27 cellular contexts compared by ENCODE assay signal in the genomic region with DNA sequence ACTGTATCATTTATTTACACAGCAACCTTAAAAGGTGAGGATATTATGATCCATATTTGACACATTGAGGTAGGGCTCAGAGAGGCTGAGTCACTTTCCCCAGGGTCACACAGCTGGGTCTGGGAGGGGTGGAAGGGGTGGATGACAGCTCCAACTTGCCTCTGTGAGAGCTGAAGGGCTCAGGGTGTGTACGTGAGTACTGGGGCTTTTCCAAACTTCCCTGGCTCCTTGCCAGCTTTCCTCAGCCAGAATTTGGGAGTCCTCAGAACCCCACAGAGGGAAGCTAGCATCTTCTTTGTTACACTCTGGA. TPM values are rescaled to one million over a fixed set of nuclear protein-coding genes. Genes with fewer than 3 reads are reported as not detected.
A peak's percentile ranks its signal among the peaks of the same experiment; 100 is the strongest.
DNase-seq lines count a peak whose midpoint lies in the region; ATAC-seq and TF ChIP-seq lines count a peak whose summit lies in the region.
"Had no signal": no experiment of that assay in that cellular context is flagged by ENCODE, and none has a peak within 500 bp of the region (broad histone marks: within the 10 kb centered on the region; RNA-seq: fewer than 3 reads in every experiment).

No MANE protein-coding gene starts in this region.

- H3K4me3 ChIP-seq in Panc1 (ENCODE audit: low read depth in 2 of 2, low read length in 2 of 2), result no peak overlapping the region
- H3K4me3 ChIP-seq: BLaER1, heart left ventricle, SK-N-MC, smooth muscle cell had no signal

- H3K4me3 Mint-ChIP-seq in activated naive CD4-positive, alpha-beta T cell treated with anti-CD3 and anti-CD28 coated beads for 36 hours, result no peak overlapping the region
- H3K4me3 Mint-ChIP-seq in activated naive CD4-positive, alpha-beta T cell treated with anti-CD3 and anti-CD28 coated beads, Interleukin-2, amount 10 ng/mL, durations not matched to agents 7 days and 5 days, result no peak overlapping the region
- no peak overlapping the region for H3K4me3 Mint-ChIP-seq in activated T-helper 17 cell treated with anti-CD3 and anti-CD28 coated beads, Interleukin-2, amount 50 U/mL, for 72 hours
- H3K4me3 Mint-ChIP-seq in WTC11, result no peak overlapping the region
- H3K4me3 Mint-ChIP-seq: activated CD4-positive, alpha-beta T cell treated with anti-CD3 and anti-CD28 coated beads, Interleukin-2, amount 10 ng/mL, durations not matched to agents 24 days and 14 days; nephron progenitor cell; stimulated activated naive B cell treated with anti-CD40 and anti-IgM and Interleukin-4, amounts not matched to agents 10 μg/mL and 1 μg/mL and 100 μg/mL, for 72 hours; T-helper 1 cell treated with Interleukin-12 subunit alpha and Interleukin-12 subunit beta and Interleukin-4 antibody, amounts not matched to agents 30 μg/mL and 1 μg/mL, for 36 hours had no signal

- peaks cover 6% of the 10 kb centered on the region for H3K4me1 Mint-ChIP-seq in activated naive CD4-positive, alpha-beta T cell treated with anti-CD3 and anti-CD28 coated beads for 36 hours (ENCODE audit: low read depth)
- H3K4me1 Mint-ChIP-seq in activated naive CD4-positive, alpha-beta T cell treated with anti-CD3 and anti-CD28 coated beads, Interleukin-2, amount 10 ng/mL, durations not matched to agents 7 days and 5 days, result no peaks in the 10 kb centered on the region
- H3K4me1 Mint-ChIP-seq in activated T-helper 17 cell treated with anti-CD3 and anti-CD28 coated beads, Interleukin-2, amount 50 U/mL, for 72 hours, result peaks cover 13% of the 10 kb centered on the region
- peaks cover 8% of the 10 kb centered on the region for H3K4me1 Mint-ChIP-seq in WTC11
- H3K4me1 Mint-ChIP-seq: nephron progenitor cell had no signal

- in situ Hi-C loops in Panc1 (cut with HindIII; ENCODE audit: low pct_unique_long_range_greater_than_20kb, low sequenced_read_pairs), result no loop called here

- H3K27me3 Mint-ChIP-seq in activated naive CD4-positive, alpha-beta T cell treated with anti-CD3 and anti-CD28 coated beads for 36 hours (ENCODE audit: low read depth), result peaks cover 33% of the 10 kb centered on the region
- H3K27me3 Mint-ChIP-seq in activated naive CD4-positive, alpha-beta T cell treated with anti-CD3 and anti-CD28 coated beads, Interleukin-2, amount 10 ng/mL, durations not matched to agents 7 days and 5 days, result peaks cover 37% of the 10 kb centered on the region
- peaks cover 53% of the 10 kb centered on the region for H3K27me3 Mint-ChIP-seq in activated T-helper 17 cell treated with anti-CD3 and anti-CD28 coated beads, Interleukin-2, amount 50 U/mL, for 72 hours
- peaks cover 25% of the 10 kb centered on the region for H3K27me3 Mint-ChIP-seq in WTC11 (ENCODE audit: low read depth)

- POLR2A ChIA-PET in Panc1 (lab: Charles Lee) (no interaction called here), WTC11 (lab: Charles Lee) (interaction anchor here (1.2 kb wide), 1 partner anchor 130 kb away, joined by 4 read pairs; no protein-coding TSS in a partner anchor)

- CTCF ChIA-PET in activated naive CD4-positive, alpha-beta T cell treated with anti-CD3 and anti-CD28 coated beads for 36 hours (lab: Charles Lee), result interaction anchor here (0.9 to 4.3 kb wide), 14 partner anchors 9 to 302 kb away, joined by 3 to 26 read pairs (median 6); no protein-coding TSS in a partner anchor
- CTCF ChIA-PET in activated naive CD4-positive, alpha-beta T cell treated with anti-CD3 and anti-CD28 coated beads, Interleukin-2, amount 10 ng/mL, durations not matched to agents 7 days and 5 days (lab: Charles Lee), result interaction anchor here (0.6 to 5.4 kb wide), 11 partner anchors 9 to 304 kb away, joined by 3 to 26 read pairs (median 7); no protein-coding TSS in a partner anchor
- CTCF ChIA-PET in Panc1 (lab: Charles Lee), result interaction anchor here (1.2 to 2.7 kb wide), 2 partner anchors 125 to 302 kb away, joined by 3 to 10 read pairs; no protein-coding TSS in a partner anchor
- CTCF ChIA-PET in WTC11 (lab: Charles Lee), result interaction anchor here (0.7 to 5.3 kb wide), 20 partner anchors 9 to 365 kb away, joined by 3 to 50 read pairs (median 5); a partner anchor contains a TSS

- DNase-seq in activated naive CD4-positive, alpha-beta T cell treated with anti-CD3 and anti-CD28 coated beads for 36 hours, result peak; percentile 37
- no peak for DNase-seq in activated naive CD4-positive, alpha-beta T cell treated with anti-CD3 and anti-CD28 coated beads, Interleukin-2, amount 10 ng/mL, durations not matched to agents 7 days and 5 days
- no peak for DNase-seq in Panc1 (ENCODE audit: low read depth, low spot score)
- DNase-seq in stimulated activated CD8-positive, alpha-beta memory T cell treated with anti-CD3 and anti-CD28 coated beads, Interleukin-15, amount 100 ng/mL, for 48 hours (ENCODE audit: low read depth in 2 of 2), result peak; percentile 9 to 33
- no peak for DNase-seq in GDM1 (lab: John Stamatoyannopoulos, UW)
- DNase-seq in D341Med (ENCODE audit: low spot score), result no peak
- no peak for DNase-seq in WTC11 (ENCODE audit: low spot score)
- DNase-seq: activated CD4-positive, alpha-beta T cell treated with anti-CD3 and anti-CD28 coated beads, Interleukin-2, amount 10 ng/mL, durations not matched to agents 24 days and 14 days; activated naive CD4-positive, alpha-beta T cell treated with anti-CD3 and anti-CD28 coated beads, Interleukin-2, amount 50 U/mL, for 16 hours; COR-L47; effector CD4-positive, alpha-beta T cell; heart left ventricle; NCI-H1092; NCI-H1694 treated with DMSO at 0.1 percent for 48 hours; NCI-H2171; NCI-H524; nephron progenitor cell; stimulated activated naive B cell treated with anti-CD40 and anti-IgM and Interleukin-4, amounts not matched to agents 10 μg/mL and 1 μg/mL and 100 μg/mL, for 72 hours had no signal

- BruUV-seq in Panc1 (replicated peaks; lab: Mats Ljungman, UMichigan), result no TSS peak

- TF ChIP-seq CTCF in Panc1 (IDR thresholded peaks at IDR 0.05), result no peak
- TF ChIP-seq CTCF in WTC11 (IDR thresholded peaks at IDR 0.05), result no peak

- H3K27ac Mint-ChIP-seq in activated naive CD4-positive, alpha-beta T cell treated with anti-CD3 and anti-CD28 coated beads for 36 hours, result no peak overlapping the region
- H3K27ac Mint-ChIP-seq in activated naive CD4-positive, alpha-beta T cell treated with anti-CD3 and anti-CD28 coated beads, Interleukin-2, amount 10 ng/mL, durations not matched to agents 7 days and 5 days, result no peak overlapping the region
- H3K27ac Mint-ChIP-seq in activated T-helper 17 cell treated with anti-CD3 and anti-CD28 coated beads, Interleukin-2, amount 50 U/mL, for 72 hours, result peak overlapping the region; percentile 80
- H3K27ac Mint-ChIP-seq in WTC11, result no peak overlapping the region
- H3K27ac Mint-ChIP-seq: activated CD4-positive, alpha-beta T cell treated with anti-CD3 and anti-CD28 coated beads, Interleukin-2, amount 10 ng/mL, durations not matched to agents 24 days and 14 days; nephron progenitor cell; stimulated activated naive B cell treated with anti-CD40 and anti-IgM and Interleukin-4, amounts not matched to agents 10 μg/mL and 1 μg/mL and 100 μg/mL, for 72 hours; T-helper 1 cell treated with Interleukin-12 subunit alpha and Interleukin-12 subunit beta and Interleukin-4 antibody, amounts not matched to agents 30 μg/mL and 1 μg/mL, for 36 hours had no signal

- peaks cover 5% of the 10 kb centered on the region for H3K27me3 ChIP-seq in Panc1 (ENCODE audit: control insufficient read depth, insufficient read depth, low read length)

- no peaks in the 10 kb centered on the region for H3K36me3 Mint-ChIP-seq in activated naive CD4-positive, alpha-beta T cell treated with anti-CD3 and anti-CD28 coated beads for 36 hours (ENCODE audit: low read depth)
- H3K36me3 Mint-ChIP-seq in activated naive CD4-positive, alpha-beta T cell treated with anti-CD3 and anti-CD28 coated beads, Interleukin-2, amount 10 ng/mL, durations not matched to agents 7 days and 5 days, result no peaks in the 10 kb centered on the region
- no peaks in the 10 kb centered on the region for H3K36me3 Mint-ChIP-seq in activated T-helper 17 cell treated with anti-CD3 and anti-CD28 coated beads, Interleukin-2, amount 50 U/mL, for 72 hours (ENCODE audit: low read depth)
- H3K36me3 Mint-ChIP-seq in WTC11, result no peaks in the 10 kb centered on the region
- H3K36me3 Mint-ChIP-seq: stimulated activated naive B cell treated with anti-CD40 and anti-IgM and Interleukin-4, amounts not matched to agents 10 μg/mL and 1 μg/mL and 100 μg/mL, for 72 hours had no signal

- H3K36me3 ChIP-seq in Panc1 (ENCODE audit: control insufficient read depth, insufficient read depth, low read length), result no peaks in the 10 kb centered on the region
- H3K36me3 ChIP-seq: BLaER1, heart left ventricle had no signal

- H3K4me1 ChIP-seq in Panc1 (ENCODE audit: control insufficient read depth, insufficient read depth, low read length), result no peaks in the 10 kb centered on the region
- H3K4me1 ChIP-seq: heart left ventricle had no signal

- H3K9me3 Mint-ChIP-seq in activated naive CD4-positive, alpha-beta T cell treated with anti-CD3 and anti-CD28 coated beads for 36 hours, result no peaks in the 10 kb centered on the region
- H3K9me3 Mint-ChIP-seq in activated naive CD4-positive, alpha-beta T cell treated with anti-CD3 and anti-CD28 coated beads, Interleukin-2, amount 10 ng/mL, durations not matched to agents 7 days and 5 days, result no peaks in the 10 kb centered on the region
- H3K9me3 Mint-ChIP-seq in activated T-helper 17 cell treated with anti-CD3 and anti-CD28 coated beads, Interleukin-2, amount 50 U/mL, for 72 hours, result no peaks in the 10 kb centered on the region
- H3K9me3 Mint-ChIP-seq in WTC11, result peaks cover 5% of the 10 kb centered on the region
- H3K9me3 Mint-ChIP-seq: activated CD4-positive, alpha-beta T cell treated with anti-CD3 and anti-CD28 coated beads, Interleukin-2, amount 10 ng/mL, durations not matched to agents 24 days and 14 days; nephron progenitor cell; stimulated activated naive B cell treated with anti-CD40 and anti-IgM and Interleukin-4, amounts not matched to agents 10 μg/mL and 1 μg/mL and 100 μg/mL, for 72 hours; T-helper 1 cell treated with Interleukin-12 subunit alpha and Interleukin-12 subunit beta and Interleukin-4 antibody, amounts not matched to agents 30 μg/mL and 1 μg/mL, for 36 hours had no signal

- intact Hi-C loops in activated naive CD4-positive, alpha-beta T cell treated with anti-CD3 and anti-CD28 coated beads for 36 hours (cut with micrococcal nuclease), result loop anchor here (1.0 to 10.0 kb wide), 5 partner anchors 26 to 577 kb away; no protein-coding TSS in a partner anchor
- intact Hi-C loops in Panc1 (cut with micrococcal nuclease; ENCODE audit: unreplicated experiment), result loop anchor here (1.0 to 2.0 kb wide), 2 partner anchors 125 to 302 kb away; no protein-coding TSS in a partner anchor

- H3K9me3 ChIP-seq in Panc1 (ENCODE audit: control insufficient read depth, insufficient read depth, low read depth, low read length), result no peaks in the 10 kb centered on the region
- H3K9me3 ChIP-seq: BLaER1, heart left ventricle had no signal

- peak; percentile 62 for ATAC-seq in Panc1
- ATAC-seq in activated T-helper 17 cell treated with anti-CD3 and anti-CD28 coated beads, Interleukin-2, amount 50 U/mL, for 72 hours (replicated peaks), result peak; percentile 87
- ATAC-seq in WTC11, result no peak

- H3K27ac ChIP-seq in Panc1 (ENCODE audit: low read length), result no peak overlapping the region
- H3K27ac ChIP-seq: BLaER1, heart left ventricle, SK-N-MC had no signal

RNA-seq across cellular contexts. Expression of a gene that starts 58.3 kb away (rescaled TPM):
- not detected for total RNA-seq in activated naive CD4-positive, alpha-beta T cell treated with anti-CD3 and anti-CD28 coated beads for 36 hours
- total RNA-seq in Panc1 (2021; ENCODE audit: unreplicated experiment) (not detected), WTC11 (2021) (0.85 to 1.5 TPM (median 1.1 TPM) in 3 replicates)
- polyA plus RNA-seq in Panc1 (2012; ENCODE audit: insufficient read length), result not detected
- not detected for total RNA-seq in activated T-helper 17 cell treated with anti-CD3 and anti-CD28 coated beads, Interleukin-2, amount 50 U/mL, for 72 hours
- total RNA-seq: activated CD4-positive, alpha-beta T cell treated with anti-CD3 and anti-CD28 coated beads, Interleukin-2, amount 10 ng/mL, durations not matched to agents 24 days and 14 days; epithelial cell of proximal tubule; heart left ventricle; IMR-90; osteocyte; smooth muscle cell had no signal
- polyA plus RNA-seq: AG04450, heart left ventricle, IMR-90, smooth muscle cell had no signal

Comparison
In these comparisons a context has a peak if more than half of its experiments do, and no peak if none do; other contexts are left out.
1. DNase-seq: peak in activated naive CD4-positive, alpha-beta T cell treated with anti-CD3 and anti-CD28 coated beads for 36 hours (single experiment) and stimulated activated CD8-positive, alpha-beta memory T cell treated with anti-CD3 and anti-CD28 coated beads, Interleukin-15, amount 100 ng/mL, for 48 hours (2 of 2); none in activated naive CD4-positive, alpha-beta T cell treated with anti-CD3 and anti-CD28 coated beads, Interleukin-2, amount 10 ng/mL, durations not matched to agents 7 days and 5 days (single experiment), Panc1 (single experiment), GDM1 (single experiment), D341Med (single experiment) and WTC11 (single experiment).